In genomic region chr12:55925870-55926737, GRCh38 we compare ENCODE assay signal across 1 cellular context.
TF ChIP-seq lines count a peak whose summit lies in the region.

No MANE protein-coding gene starts in this region.

TF ChIP-seq in K562, 482 proteins besides CTCF, POLR2A, EP300 and RAD21 (continued from another document and continues in another):
- TF ChIP-seq MGA (IDR thresholded peaks at IDR 0.05) (0 out of 2 replicates have a peak, but pooled peaks have one; percentile 29), FOXM1 (IDR thresholded peaks at IDR 0.05; ENCODE audit: low read depth) (no peak), FOXM1 (CRISPR knock-in tag; IDR thresholded peaks at IDR 0.05; ENCODE audit: low read depth) (no peak), ZNF75A (CRISPR knock-in tag; IDR thresholded peaks at IDR 0.05) (no peak), ZNF407 (IDR thresholded peaks at IDR 0.05; ENCODE audit: low read depth) (0 out of 2 replicates have a peak, but pooled peaks have one; percentile 23), ZNF140 (CRISPR knock-in tag; IDR thresholded peaks at IDR 0.05) (no peak), CHAMP1 (IDR thresholded peaks at IDR 0.05) (no peak), ZNF512 (tag; IDR thresholded peaks at IDR 0.05) (no peak), ESRRB (CRISPR knock-in tag; IDR thresholded peaks at IDR 0.05; ENCODE audit: borderline replicate concordance) (no peak), PPARD (CRISPR knock-in tag; IDR thresholded peaks at IDR 0.05) (no peak), HDAC1 (IDR thresholded peaks at IDR 0.05) (no peak), E2F4 (CRISPR knock-in tag; IDR thresholded peaks at IDR 0.05; ENCODE audit: low read depth) (no peak), SOX6 (IDR thresholded peaks at IDR 0.05) (no peak), RBFOX2 (IDR thresholded peaks at IDR 0.05; ENCODE audit: low read depth, low read length) (no peak), ZNF583 (CRISPR knock-in tag; IDR thresholded peaks at IDR 0.05) (no peak), TAL1 (IDR thresholded peaks at IDR 0.05) (no peak; the same call in 1 of the 2 replicates), MLX (CRISPR knock-in tag; conservative IDR thresholded peaks at IDR 0.05) (no peak), ZNF395 (CRISPR knock-in tag; IDR thresholded peaks at IDR 0.05) (no peak), PCBP1 (IDR thresholded peaks at IDR 0.05; ENCODE audit: low read depth, low read length, poor library complexity, severe bottlenecking) (no peak), ARID2 (IDR thresholded peaks at IDR 0.05) (no peak), PREB (CRISPR knock-in tag; IDR thresholded peaks at IDR 0.05) (no peak), HDGF (IDR thresholded peaks at IDR 0.05) (no peak), HDAC8 (tag; IDR thresholded peaks at IDR 0.05) (no peak), NR2F6 (CRISPR knock-in tag; IDR thresholded peaks at IDR 0.05) (no peak)
